ENCODE assay signal across 14 cellular contexts in genomic region chr7:142804715-142805114, GRCh38. TPM values are rescaled to one million over a fixed set of nuclear protein-coding genes. Genes with fewer than 3 reads are reported as not detected.
DNase-seq lines count a peak whose midpoint lies in the region; ATAC-seq lines count a peak whose summit lies in the region.
"Had no signal": no experiment of that assay in that cellular context is flagged by ENCODE, and none has a peak within 500 bp of the region (broad histone marks: within the 10 kb centered on the region; RNA-seq: fewer than 3 reads in every experiment).

No MANE protein-coding gene starts in this region.

- H3K9me3 ChIP-seq in KOPT-K1 (ENCODE audit: insufficient read depth, low read length, poor library complexity, severe bottlenecking), result no peaks in the 10 kb centered on the region
- H3K9me3 ChIP-seq: ascending aorta, testis had no signal

- H3K36me3 Mint-ChIP-seq in activated T-helper 17 cell treated with anti-CD3 and anti-CD28 coated beads, Interleukin-2, amount 50 U/mL, for 72 hours (ENCODE audit: low read depth), result peaks cover 87% of the 10 kb centered on the region
- H3K36me3 Mint-ChIP-seq in naive thymus-derived CD8-positive, alpha-beta T cell, result peaks cover 28 to 52% (median 50%) of the 10 kb centered on the region in 3 donors

- H3K27ac ChIP-seq in KOPT-K1 (ENCODE audit: low read depth, low read length, poor library complexity, severe bottlenecking), result peak overlapping the region; percentile 100
- H3K27ac ChIP-seq: ascending aorta, testis had no signal

- peaks cover 82% of the 10 kb centered on the region for H3K4me1 Mint-ChIP-seq in activated T-helper 17 cell treated with anti-CD3 and anti-CD28 coated beads, Interleukin-2, amount 50 U/mL, for 72 hours
- H3K4me1 Mint-ChIP-seq in naive thymus-derived CD8-positive, alpha-beta T cell, result peaks cover 73 to 98% (median 97%) of the 10 kb centered on the region in 4 donors

- peak overlapping the region; percentile 92 for H3K4me3 Mint-ChIP-seq in activated T-helper 17 cell treated with anti-CD3 and anti-CD28 coated beads, Interleukin-2, amount 50 U/mL, for 72 hours
- peak overlapping the region; percentile 53 to 99 (median 86) for H3K4me3 Mint-ChIP-seq in naive thymus-derived CD8-positive, alpha-beta T cell

- POLR2A ChIA-PET in naive thymus-derived CD8-positive, alpha-beta T cell (lab: Charles Lee), result interaction anchor here (0.8 to 16.2 kb wide), 8 partner anchors 9 to 571 kb away, joined by 3 to 3070 read pairs (median 3); partner anchors contain the start of gene EPHB6

- peaks cover 47% of the 10 kb centered on the region for H3K36me3 ChIP-seq in KOPT-K1 (ENCODE audit: insufficient read depth, low read length)
- H3K36me3 ChIP-seq: ascending aorta had no signal

- no peaks in the 10 kb centered on the region for H3K9me3 Mint-ChIP-seq in activated T-helper 17 cell treated with anti-CD3 and anti-CD28 coated beads, Interleukin-2, amount 50 U/mL, for 72 hours
- no peaks in the 10 kb centered on the region for H3K9me3 Mint-ChIP-seq in naive thymus-derived CD8-positive, alpha-beta T cell

- H3K27ac Mint-ChIP-seq in activated T-helper 17 cell treated with anti-CD3 and anti-CD28 coated beads, Interleukin-2, amount 50 U/mL, for 72 hours, result peak overlapping the region; percentile 98
- H3K27ac Mint-ChIP-seq in naive thymus-derived CD8-positive, alpha-beta T cell, result peak overlapping the region; percentile 94 to 100 (median 100)

- no peak for ATAC-seq in activated T-helper 17 cell treated with anti-CD3 and anti-CD28 coated beads, Interleukin-2, amount 50 U/mL, for 72 hours (replicated peaks)
- ATAC-seq in naive thymus-derived CD8-positive, alpha-beta T cell, result peak; percentile 1 to 5
- ATAC-seq in GM21367 (IDR thresholded peaks at IDR 0.05; ENCODE audit: unreplicated experiment) (no peak), GM21515 (IDR thresholded peaks at IDR 0.05; ENCODE audit: unreplicated experiment) (no peak)
- ATAC-seq: HCT116 had no signal

- DNase-seq in Daoy (ENCODE audit: low read depth) (peak; percentile 2), NOMO-1 treated with DMSO at 0.1 percent for 48 hours (lab: John Stamatoyannopoulos, UW; ENCODE audit: unreplicated experiment) (no peak)
- peak in 5 of 10 donors; percentile 43 to 72 (median 54) for DNase-seq in naive thymus-derived CD8-positive, alpha-beta T cell
- DNase-seq: foreskin fibroblast, testis had no signal

- no peaks in the 10 kb centered on the region for H3K27me3 Mint-ChIP-seq in activated T-helper 17 cell treated with anti-CD3 and anti-CD28 coated beads, Interleukin-2, amount 50 U/mL, for 72 hours
- H3K27me3 Mint-ChIP-seq in naive thymus-derived CD8-positive, alpha-beta T cell, result peaks cover 0 to 2% (median 0%) of the 10 kb centered on the region in 5 donors

RNA-seq across cellular contexts. Expression of gene PRSS2, which starts 33.9 kb away (rescaled TPM):
- not detected in 2 replicates for total RNA-seq in Daoy (2014; rRNA removed; shearing (Covaris generic))
- not detected for total RNA-seq in activated T-helper 17 cell treated with anti-CD3 and anti-CD28 coated beads, Interleukin-2, amount 50 U/mL, for 72 hours
- total RNA-seq in naive thymus-derived CD8-positive, alpha-beta T cell, result not detected
- polyA plus RNA-seq in naive thymus-derived CD8-positive, alpha-beta T cell, result not detected
- total RNA-seq: ascending aorta, renal cortical epithelial cell, SK-MEL-5, testis had no signal
- polyA plus RNA-seq: keratinocyte had no signal

RNA-seq across cellular contexts. Expression of gene EPHB6, which starts 50.2 kb away (rescaled TPM):
- 12.9 and 20.4 TPM in 2 replicates for total RNA-seq in Daoy (2014; rRNA removed; shearing (Covaris generic))
- 10 to 100 TPM in 1 of 2 donors, 1 to 10 TPM in 1; 8.0 to 14.9 TPM for total RNA-seq in activated T-helper 17 cell treated with anti-CD3 and anti-CD28 coated beads, Interleukin-2, amount 50 U/mL, for 72 hours
- 10 to 100 TPM; 48.6 to 57.4 TPM for total RNA-seq in naive thymus-derived CD8-positive, alpha-beta T cell
- 10 to 100 TPM; 10.2 to 23.3 (median 10.2) TPM for polyA plus RNA-seq in naive thymus-derived CD8-positive, alpha-beta T cell

RNA-seq across cellular contexts. Expression of gene PRSS1, which starts 55.4 kb away (rescaled TPM):
- not detected in 2 replicates for total RNA-seq in Daoy (2014; rRNA removed; shearing (Covaris generic))
- not detected for total RNA-seq in activated T-helper 17 cell treated with anti-CD3 and anti-CD28 coated beads, Interleukin-2, amount 50 U/mL, for 72 hours
- total RNA-seq in naive thymus-derived CD8-positive, alpha-beta T cell, result not detected
- not detected for polyA plus RNA-seq in naive thymus-derived CD8-positive, alpha-beta T cell
- total RNA-seq: ascending aorta, renal cortical epithelial cell, SK-MEL-5, testis had no signal
- polyA plus RNA-seq: keratinocyte had no signal

Comparison
In these comparisons a context has a peak if more than half of its experiments do, and no peak if none do; other contexts are left out.
1. ATAC-seq: peak in naive thymus-derived CD8-positive, alpha-beta T cell (2 of 2); none in activated T-helper 17 cell treated with anti-CD3 and anti-CD28 coated beads, Interleukin-2, amount 50 U/mL, for 72 hours (single experiment), GM21367 (single experiment) and GM21515 (single experiment).